ENCODE assay signal across 8 cellular contexts in the genomic region with DNA sequence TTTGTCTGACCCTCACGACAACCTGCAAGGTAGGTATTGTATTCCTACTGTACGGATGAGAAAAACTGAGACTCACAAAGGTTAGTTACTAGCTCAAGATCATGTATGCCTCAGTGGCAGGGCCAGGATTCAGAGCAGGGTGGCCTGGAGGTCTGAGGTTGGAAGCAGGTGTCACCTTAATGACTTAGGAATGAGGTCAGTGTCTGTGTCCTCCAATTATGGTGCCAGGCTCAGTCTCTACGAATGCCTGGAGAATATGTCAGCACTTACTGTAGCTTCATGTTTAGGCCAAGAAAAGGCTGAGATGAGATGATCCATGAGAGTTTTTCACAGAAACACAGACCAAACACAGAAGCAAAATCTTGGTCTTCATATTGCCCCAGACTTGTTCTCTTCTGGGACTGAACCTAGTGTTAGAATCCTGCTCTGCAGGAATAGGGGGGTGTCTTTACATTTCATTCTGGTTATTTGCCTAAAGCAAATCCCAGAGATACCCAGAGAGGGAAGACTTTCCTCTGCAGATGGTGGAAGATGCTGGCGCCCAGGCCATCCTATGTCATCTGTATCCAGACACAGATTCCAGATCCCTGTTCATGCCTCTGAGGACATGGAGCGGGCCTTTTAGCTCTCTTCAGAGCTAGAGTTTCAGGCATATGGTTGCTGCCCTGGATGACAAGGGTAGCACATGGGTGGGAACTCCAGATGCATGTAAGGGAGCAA. TPM values are rescaled to one million over a fixed set of nuclear protein-coding genes. Genes with fewer than 3 reads are reported as not detected.
DNase-seq lines count a peak whose midpoint lies in the region; ATAC-seq and TF ChIP-seq lines count a peak whose summit lies in the region.

No MANE protein-coding gene starts in this region.

- peak overlapping the region; percentile 20 for H3K9ac ChIP-seq in HCT116 (ENCODE audit: low read length)

- no peaks in the 10 kb centered on the region for H3K27me3 ChIP-seq in HCT116 (ENCODE audit: insufficient read depth, low read length)

- H3K4me3 ChIP-seq in HCT116 (replicated peaks in 1 of 2; ENCODE audit: low read depth in 1 of 2, low read length in 2 of 2) = no peak overlapping the region

- no peak overlapping the region; the same call in 1 of the 2 replicates for H3K27ac ChIP-seq in HCT116 (ENCODE audit: low read depth, low read length)
- H3K27ac ChIP-seq in angular gyrus (ENCODE audit: low read depth, low read length) = peak overlapping the region; percentile 76

- peak overlapping the region; percentile 49 for H3K27ac Mint-ChIP-seq in stimulated activated naive B cell treated with anti-CD40 and anti-IgM and Interleukin-4, amounts not matched to agents 10 μg/mL and 1 μg/mL and 100 μg/mL, for 72 hours

- no peak overlapping the region for H3K4me3 Mint-ChIP-seq in stimulated activated naive B cell treated with anti-CD40 and anti-IgM and Interleukin-4, amounts not matched to agents 10 μg/mL and 1 μg/mL and 100 μg/mL, for 72 hours

- no peaks in the 10 kb centered on the region for H4K20me1 ChIP-seq in HCT116 (ENCODE audit: insufficient read depth)

- H3K9me2 ChIP-seq in HCT116 (ENCODE audit: insufficient read depth) = no peaks in the 10 kb centered on the region

- peak overlapping the region; percentile 63 for H3K4me2 ChIP-seq in HCT116 (ENCODE audit: low read length)

- ATAC-seq in HCT116 (peak; percentile 55), HG03342 (IDR thresholded peaks at IDR 0.05; ENCODE audit: unreplicated experiment) (no peak), GM19395 (IDR thresholded peaks at IDR 0.05; ENCODE audit: unreplicated experiment) (no peak), GM19397 (IDR thresholded peaks at IDR 0.05; ENCODE audit: unreplicated experiment) (no peak)
- ATAC-seq in stimulated activated naive B cell treated with anti-CD40 and anti-IgM and Interleukin-4, amounts not matched to agents 10 μg/mL and 1 μg/mL and 100 μg/mL, for 72 hours (replicated peaks) = peak in 1 of 2 donors; percentile 10

- no peak for TF ChIP-seq CTCF in HCT116 (IDR thresholded peaks at IDR 0.05 in 2 of 3, conservative IDR thresholded peaks at IDR 0.05 in 1 of 3; ENCODE audit: borderline replicate concordance in 1 of 3, insufficient read depth in 1 of 3, low read depth in 2 of 3, low read length in 2 of 3)

- H3K9me3 Mint-ChIP-seq in stimulated activated naive B cell treated with anti-CD40 and anti-IgM and Interleukin-4, amounts not matched to agents 10 μg/mL and 1 μg/mL and 100 μg/mL, for 72 hours = no peaks in the 10 kb centered on the region

- CTCF ChIA-PET in HCT116 (lab: Charles Lee) = interaction anchor here (1.1 kb wide), 1 partner anchor 26 kb away, joined by 4 read pairs; no protein-coding TSS in a partner anchor

- no peak overlapping the region for H2AFZ ChIP-seq in HCT116 (ENCODE audit: low read depth, low read length, poor library complexity, severe bottlenecking)

- BruUV-seq in HCT116 (replicated peaks; lab: Mats Ljungman, UMichigan) = no TSS peak

- no peak for DNase-seq in HCT116 (ENCODE audit: low read depth, low spot score)
- DNase-seq in kidney tubule cell (ENCODE audit: low spot score) = peak; percentile 77
- DNase-seq in stimulated activated naive B cell treated with anti-CD40 and anti-IgM and Interleukin-4, amounts not matched to agents 10 μg/mL and 1 μg/mL and 100 μg/mL, for 72 hours = no peak
- DNase-seq in activated gamma-delta T cell treated with Interleukin-2 at 50 U/mL for 16 hours = no peak

- H3K36me3 Mint-ChIP-seq in stimulated activated naive B cell treated with anti-CD40 and anti-IgM and Interleukin-4, amounts not matched to agents 10 μg/mL and 1 μg/mL and 100 μg/mL, for 72 hours = no peaks in the 10 kb centered on the region

- RAD21 ChIA-PET in HCT116 (lab: Charles Lee; ENCODE audit: low non-redundant PET in 1 of 2, low total read pairs in 2 of 2, uncharacterized antibody in 2 of 2, unreplicated experiment in 2 of 2) = no interaction called here

- TF ChIP-seq POLR2A in HCT116 (IDR thresholded peaks at IDR 0.05; ENCODE audit: borderline replicate concordance, extremely low read depth, insufficient read depth, insufficient read length) = no peak

- H3K27me3 Mint-ChIP-seq in stimulated activated naive B cell treated with anti-CD40 and anti-IgM and Interleukin-4, amounts not matched to agents 10 μg/mL and 1 μg/mL and 100 μg/mL, for 72 hours = no peaks in the 10 kb centered on the region

- TF ChIP-seq RAD21 in HCT116 (IDR thresholded peaks at IDR 0.05; ENCODE audit: low read depth) = no peak

- POLR2A ChIA-PET in HCT116 (lab: Charles Lee) = interaction anchor here (1.3 to 2.1 kb wide), 2 partner anchors 9 to 16 kb away, joined by 5 to 9 read pairs; a partner anchor contains a TSS

- peaks cover 29 to 33% of the 10 kb centered on the region in 2 experiments for H3K4me1 ChIP-seq in HCT116 (ENCODE audit: control insufficient read depth in 1 of 2, insufficient read depth in 2 of 2, low read length in 2 of 2)

- intact Hi-C loops in HCT116 (cut with micrococcal nuclease) = no loop called here

- no peaks in the 10 kb centered on the region for H3K79me2 ChIP-seq in HCT116 (ENCODE audit: insufficient read depth, low read length)

- H3K36me3 ChIP-seq in HCT116 (ENCODE audit: control insufficient read depth in 1 of 2, insufficient read depth in 2 of 2, low read length in 2 of 2) = no peaks in the 10 kb centered on the region

- H3K9me3 ChIP-seq in HCT116 (ENCODE audit: control insufficient read depth in 1 of 2, insufficient read depth in 1 of 2, low read depth in 1 of 2, low read length in 2 of 2) = no peaks in the 10 kb centered on the region

- H3K4me1 Mint-ChIP-seq in stimulated activated naive B cell treated with anti-CD40 and anti-IgM and Interleukin-4, amounts not matched to agents 10 μg/mL and 1 μg/mL and 100 μg/mL, for 72 hours = peaks cover 5 to 8% of the 10 kb centered on the region in 2 donors

TF ChIP-seq in HCT116, 20 proteins besides CTCF, POLR2A, EP300 and RAD21:
- TF ChIP-seq EZH2 (IDR thresholded peaks at IDR 0.05) = no peak
- TF ChIP-seq SRF (IDR thresholded peaks at IDR 0.05; ENCODE audit: low read depth) = no peak
- no peak for TF ChIP-seq JUND (IDR thresholded peaks at IDR 0.05)
- no peak for TF ChIP-seq ZNF274 (IDR thresholded peaks at IDR 0.05; ENCODE audit: low read depth, low read length)
- TF ChIP-seq, protein P1, sequence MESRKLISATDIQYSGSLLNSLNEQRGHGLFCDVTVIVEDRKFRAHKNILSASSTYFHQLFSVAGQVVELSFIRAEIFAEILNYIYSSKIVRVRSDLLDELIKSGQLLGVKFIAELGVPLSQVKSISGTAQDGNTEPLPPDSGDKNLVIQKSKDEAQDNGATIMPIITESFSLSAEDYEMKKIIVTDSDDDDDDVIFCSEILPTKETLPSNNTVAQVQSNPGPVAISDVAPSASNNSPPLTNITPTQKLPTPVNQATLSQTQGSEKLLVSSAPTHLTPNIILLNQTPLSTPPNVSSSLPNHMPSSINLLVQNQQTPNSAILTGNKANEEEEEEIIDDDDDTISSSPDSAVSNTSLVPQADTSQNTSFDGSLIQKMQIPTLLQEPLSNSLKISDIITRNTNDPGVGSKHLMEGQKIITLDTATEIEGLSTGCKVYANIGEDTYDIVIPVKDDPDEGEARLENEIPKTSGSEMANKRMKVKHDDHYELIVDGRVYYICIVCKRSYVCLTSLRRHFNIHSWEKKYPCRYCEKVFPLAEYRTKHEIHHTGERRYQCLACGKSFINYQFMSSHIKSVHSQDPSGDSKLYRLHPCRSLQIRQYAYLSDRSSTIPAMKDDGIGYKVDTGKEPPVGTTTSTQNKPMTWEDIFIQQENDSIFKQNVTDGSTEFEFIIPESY (IDR thresholded peaks at IDR 0.05; ENCODE audit: extremely low read depth, insufficient replicate concordance, low read length) = no peak
- TF ChIP-seq FOSL1 (IDR thresholded peaks at IDR 0.05; ENCODE audit: low read depth) = no peak
- no peak for TF ChIP-seq CEBPB (IDR thresholded peaks at IDR 0.05; ENCODE audit: low read depth)
- TF ChIP-seq ZFX (IDR thresholded peaks at IDR 0.05) = no peak
- TF ChIP-seq EGR1 (IDR thresholded peaks at IDR 0.05; ENCODE audit: low read depth) = no peak
- TF ChIP-seq YY1 (IDR thresholded peaks at IDR 0.05; ENCODE audit: extremely low read depth, insufficient replicate concordance, low read depth, low read length) = no peak
- no peak for TF ChIP-seq SP1 (IDR thresholded peaks at IDR 0.05; ENCODE audit: low read depth)
- TF ChIP-seq ELF1 (IDR thresholded peaks at IDR 0.05; ENCODE audit: borderline replicate concordance, low read depth) = no peak
- TF ChIP-seq, protein P2, sequence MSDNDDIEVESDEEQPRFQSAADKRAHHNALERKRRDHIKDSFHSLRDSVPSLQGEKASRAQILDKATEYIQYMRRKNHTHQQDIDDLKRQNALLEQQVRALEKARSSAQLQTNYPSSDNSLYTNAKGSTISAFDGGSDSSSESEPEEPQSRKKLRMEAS (IDR thresholded peaks at IDR 0.05) = no peak
- TF ChIP-seq, protein P3, sequence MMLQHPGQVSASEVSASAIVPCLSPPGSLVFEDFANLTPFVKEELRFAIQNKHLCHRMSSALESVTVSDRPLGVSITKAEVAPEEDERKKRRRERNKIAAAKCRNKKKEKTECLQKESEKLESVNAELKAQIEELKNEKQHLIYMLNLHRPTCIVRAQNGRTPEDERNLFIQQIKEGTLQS (IDR thresholded peaks at IDR 0.05) = no peak

RNA-seq across cellular contexts. Expression of a gene that starts 16.3 kb away (rescaled TPM):
- 167 TPM for total RNA-seq in HCT116 (2021; ENCODE audit: unreplicated experiment)
- 107 and 113 TPM in 2 replicates for polyA plus RNA-seq in HCT116 (2012)

RNA-seq across cellular contexts. Expression of a gene that starts 35.3 kb away (rescaled TPM):
- total RNA-seq in HCT116 (2021; ENCODE audit: unreplicated experiment) = 5.4 TPM
- polyA plus RNA-seq in HCT116 (2012) = 4.6 and 6.3 TPM in 2 replicates
